ENCODE assay signal across 8 cellular contexts in genomic region chr9:129102791-129103594, GRCh38. TPM values are rescaled to one million over a fixed set of nuclear protein-coding genes. Genes with fewer than 3 reads are reported as not detected.
DNase-seq lines count a peak whose midpoint lies in the region; ATAC-seq and TF ChIP-seq lines count a peak whose summit lies in the region.

No MANE protein-coding gene starts in this region.

- DNase-seq in AML-193 (lab: John Stamatoyannopoulos, UW) (peak; percentile 13 to 25), GM13977 (ENCODE audit: low spot score) (peak; percentile 76), NCI-H748 treated with DMSO at 0.1 percent for 48 hours (lab: John Stamatoyannopoulos, UW) (peak; percentile 25), body of pancreas (peak; percentile 72 to 83 (median 81)), left colon (peak in 1 of 2 donors; percentile 61), ureter (ENCODE audit: low spot score) (peak; percentile 75), C1 segment of cervical spinal cord (lab: John Stamatoyannopoulos, UW) (no peak)

- WGBS in body of pancreas, 2 donors: 34 to 39% methylated on average over 7 to 13 of the region's 14 CpGs

- no peaks in the 10 kb centered on the region for H3K9me3 ChIP-seq in body of pancreas

- no peaks in the 10 kb centered on the region for H3K27me3 ChIP-seq in body of pancreas

- peak overlapping the region in 3 of 4 donors; percentile 9 to 61 (median 28) for H3K27ac ChIP-seq in body of pancreas

- in situ Hi-C loops in GM13977 (cut with MboI; ENCODE audit: low pct_unique_long_range_greater_than_20kb, low sequenced_read_pairs, unreplicated experiment): no loop called here

- H3K4me1 ChIP-seq in body of pancreas: peaks cover 58% of the 10 kb centered on the region

- TF ChIP-seq CTCF in GM13977 (IDR thresholded peaks at IDR 0.05; ENCODE audit: extremely low read depth, insufficient read depth, missing control alignments): peak; percentile 70
- TF ChIP-seq CTCF in body of pancreas (IDR thresholded peaks at IDR 0.05): peak; percentile 42 to 65 (median 57)

- peak; percentile 69 for ATAC-seq in body of pancreas
- peak; percentile 82 for ATAC-seq in left colon
- ATAC-seq in HG02870 (IDR thresholded peaks at IDR 0.05; ENCODE audit: unreplicated experiment): no peak

- intact Hi-C loops in body of pancreas (cut with DNase I) (no loop called here), left colon (cut with DNase I, micrococcal nuclease) (no loop called here)

- H3K4me3 ChIP-seq in body of pancreas: no peak overlapping the region

- no peak for TF ChIP-seq POLR2A in body of pancreas (IDR thresholded peaks at IDR 0.05)

- peaks cover 0 to 2% of the 10 kb centered on the region in 2 donors for H3K36me3 ChIP-seq in body of pancreas (replicated peaks in 1 of 2; ENCODE audit: insufficient read depth in 1 of 2, low read depth in 2 of 2)

RNA-seq across cellular contexts. Expression of gene CRAT, which starts 7.6 kb away (rescaled TPM):
- 100 to 1,000 TPM in 1 of 2 donors, 10 to 100 TPM in 1; 84.8 to 112 TPM for total RNA-seq in body of pancreas
- total RNA-seq in left colon: 10 to 100 TPM; 62.4 to 76.1 TPM
- 42.1 TPM for total RNA-seq in ureter

RNA-seq across cellular contexts. Expression of gene PTPA, which starts 8.2 kb away (rescaled TPM):
- total RNA-seq in body of pancreas (10 to 100 TPM; 32.7 to 52.1 TPM), left colon (10 to 100 TPM; 90.8 to 91.9 TPM), ureter (143 TPM)

RNA-seq across cellular contexts. Expression of gene DOLPP1, which starts 22.1 kb away (rescaled TPM):
- 1 to 10 TPM; 2.9 to 7.9 TPM for total RNA-seq in body of pancreas
- 10 to 100 TPM; 44.4 to 53.1 TPM for total RNA-seq in left colon
- total RNA-seq in ureter: 18.2 TPM

Comparison
In these comparisons a context has a peak if more than half of its experiments do, and no peak if none do; other contexts are left out.
1. DNase-seq: peak in AML-193 (2 of 2), GM13977 (single experiment), NCI-H748 treated with DMSO at 0.1 percent for 48 hours (single experiment), body of pancreas (4 of 4) and ureter (single experiment); none in C1 segment of cervical spinal cord (0 of 14).